Comparison of ENCODE assay signal across 16 cellular contexts in genomic region chr3:172044833-172045585, GRCh38. TPM values are rescaled to one million over a fixed set of nuclear protein-coding genes. Genes with fewer than 3 reads are reported as not detected.
DNase-seq lines count a peak whose midpoint lies in the region; ATAC-seq and TF ChIP-seq lines count a peak whose summit lies in the region.
"Had no signal": no experiment of that assay in that cellular context is flagged by ENCODE, and none has a peak within 500 bp of the region (broad histone marks: within the 10 kb centered on the region; RNA-seq: fewer than 3 reads in every experiment).

No MANE protein-coding gene starts in this region.

- no peak for TF ChIP-seq POLR2A in IMR-90 (IDR thresholded peaks at IDR 0.05; ENCODE audit: low read depth, low read length)

- H3K27me3 Mint-ChIP-seq in endodermal cell (ENCODE audit: insufficient read depth) (no peaks in the 10 kb centered on the region), nephron (ENCODE audit: low read depth) (no peaks in the 10 kb centered on the region)
- H3K27me3 Mint-ChIP-seq: B cell; effector memory CD8-positive, alpha-beta T cell had no signal

- POLR2A ChIA-PET in IMR-90 (lab: Charles Lee; ENCODE audit: unreplicated experiment) = no interaction called here

- H3K79me1 ChIP-seq in IMR-90 (ENCODE audit: low read depth in 1 of 2, low read length in 2 of 2) = peaks cover 5 to 44% of the 10 kb centered on the region in 2 experiments; a peak in 3 of 4 replicates

- H3K9me3 ChIP-seq in IMR-90 (ENCODE audit: control insufficient read depth, insufficient read depth, low read length) (no peaks in the 10 kb centered on the region), endodermal cell (ENCODE audit: control insufficient read depth, low read length) (no peaks in the 10 kb centered on the region)

- H4K8ac ChIP-seq in IMR-90 (ENCODE audit: low read depth in 2 of 2, low read length in 2 of 2) = no peak overlapping the region

- no TSS peak for BruUV-seq in IMR-90 (replicated peaks; lab: Mats Ljungman, UMichigan)

- H2BK15ac ChIP-seq in IMR-90 (ENCODE audit: low read depth, low read length) = no peak overlapping the region

- peaks cover 49% of the 10 kb centered on the region for H3K4me1 ChIP-seq in ACC112 (ENCODE audit: control insufficient read depth, insufficient read depth, low read length, unreplicated experiment)
- H3K4me1 ChIP-seq in IMR-90 (ENCODE audit: control insufficient read depth, insufficient read depth, low read length) = peaks cover 8% of the 10 kb centered on the region
- peaks cover 21% of the 10 kb centered on the region for H3K4me1 ChIP-seq in endodermal cell (ENCODE audit: control insufficient read depth, insufficient read depth, low read length)
- H3K4me1 ChIP-seq: parathyroid adenoma had no signal

- no peak overlapping the region for H2BK5ac ChIP-seq in IMR-90 (ENCODE audit: low read depth, low read length, poor library complexity, severe bottlenecking)

- H3K9me1 ChIP-seq in IMR-90 (ENCODE audit: insufficient read depth, low read length) = peaks cover 9% of the 10 kb centered on the region

- no peak for DNase-seq in IMR-90
- DNase-seq in endodermal cell = no peak
- DNase-seq in GM19238 (ENCODE audit: insufficient read length, low spot score) = no peak
- DNase-seq in cerebellum (ENCODE audit: low spot score) = no peak
- no peak for DNase-seq in NCI-H82 (lab: John Stamatoyannopoulos, UW)
- DNase-seq: activated CD4-positive, CD25-positive, alpha-beta regulatory T cell; effector memory CD8-positive, alpha-beta T cell; hippocampal formation; NCI-H2081; stimulated activated CD4-positive, alpha-beta T cell treated with anti-CD3 and anti-CD28 coated beads, Interleukin-2, amount 100 ng/mL, for 24 hours had no signal

- H3K79me2 ChIP-seq in ACC112 (ENCODE audit: control insufficient read depth, insufficient read depth, low read length, unreplicated experiment) = peaks cover 99% of the 10 kb centered on the region

- H3K4me3 ChIP-seq in ACC112 (ENCODE audit: low read depth, low read length) = peak overlapping the region; percentile 96
- no peak overlapping the region for H3K4me3 ChIP-seq in IMR-90 (ENCODE audit: insufficient read depth, low read depth, low read length)
- peak overlapping the region; percentile 61 for H3K4me3 ChIP-seq in endodermal cell (ENCODE audit: low read length)
- H3K4me3 ChIP-seq: lung had no signal

- no peak for ATAC-seq in IMR-90 (ENCODE audit: low read depth)
- ATAC-seq in GM18517 (IDR thresholded peaks at IDR 0.05; ENCODE audit: unreplicated experiment) = no peak

- peaks cover 73% of the 10 kb centered on the region for H4K20me1 ChIP-seq in IMR-90 (ENCODE audit: insufficient read depth, low read length)

- H3K36me3 Mint-ChIP-seq in endodermal cell (ENCODE audit: low read depth) (peaks cover 20% of the 10 kb centered on the region), nephron (ENCODE audit: low read depth) (peaks cover 31% of the 10 kb centered on the region)

- dilution Hi-C loops in IMR-90 (cut with HindIII; ENCODE audit: low sequenced_read_pairs, unreplicated experiment) = no loop called here

- CTCF ChIA-PET in IMR-90 (lab: Yijun Ruan, JAX) = no interaction called here

- H3K56ac ChIP-seq in IMR-90 (ENCODE audit: extremely low read depth, insufficient read depth, low read length) = no peak overlapping the region

- no peak overlapping the region for H3K18ac ChIP-seq in IMR-90 (ENCODE audit: low read depth, low read length)

- H2BK120ac ChIP-seq in IMR-90 (ENCODE audit: low read depth, low read length) = no peak overlapping the region

- no peaks in the 10 kb centered on the region for H3K9me3 Mint-ChIP-seq in endodermal cell
- no peaks in the 10 kb centered on the region for H3K9me3 Mint-ChIP-seq in nephron
- H3K9me3 Mint-ChIP-seq: effector memory CD8-positive, alpha-beta T cell had no signal

- H3K4ac ChIP-seq in IMR-90 (ENCODE audit: low read depth, low read length) = no peak overlapping the region

- H3K4me1 Mint-ChIP-seq in endodermal cell (peaks cover 50% of the 10 kb centered on the region), nephron (peaks cover 47% of the 10 kb centered on the region)

- H2BK20ac ChIP-seq in IMR-90 (ENCODE audit: low read depth, low read length) = no peak overlapping the region

- H2AK5ac ChIP-seq in IMR-90 (ENCODE audit: low read depth, low read length) = 0 out of 2 replicates have a peak overlapping the region, but pooled peaks have one; percentile 20

- H3K4me3 Mint-ChIP-seq in endodermal cell (no peak overlapping the region), nephron (peak overlapping the region in 2 of 3 experiments; percentile 13 to 60)
- H3K4me3 Mint-ChIP-seq: B cell; effector memory CD8-positive, alpha-beta T cell had no signal

- peak overlapping the region; percentile 62 for H3K4me2 ChIP-seq in IMR-90 (ENCODE audit: low read depth, low read length)

- no peak overlapping the region for H2AFZ ChIP-seq in ACC112 (ENCODE audit: low read length, unreplicated experiment)
- H2AFZ ChIP-seq in IMR-90 (replicated peaks; ENCODE audit: low read length, poor library complexity) = no peak overlapping the region
- H2AFZ ChIP-seq: parathyroid adenoma had no signal

- H3K14ac ChIP-seq in IMR-90 (replicated peaks; ENCODE audit: low read depth, low read length) = no peak overlapping the region

- no CpG with 5 or more reads among the region's 4 CpGs for WGBS in IMR-90 (ENCODE audit: extremely low coverage in 2 of 2, insufficient read length in 1 of 2), 2 experiments
- 81 to 87% methylated on average over 2 to 4 of the region's 4 CpGs for WGBS in endodermal cell (ENCODE audit: insufficient coverage in 1 of 2, insufficient read length in 1 of 2), 2 experiments

- H4K5ac ChIP-seq in IMR-90 (ENCODE audit: low read depth, low read length) = no peak overlapping the region

- peaks cover 40% of the 10 kb centered on the region for H3K36me3 ChIP-seq in ACC112 (ENCODE audit: insufficient read depth, low read length)
- peaks cover 5% of the 10 kb centered on the region; the same call in 1 of the 2 replicates for H3K36me3 ChIP-seq in IMR-90 (ENCODE audit: control insufficient read depth, insufficient read depth, low read length)
- peaks cover 48% of the 10 kb centered on the region for H3K36me3 ChIP-seq in endodermal cell (ENCODE audit: control insufficient read depth, insufficient read depth, low read length)

- intact Hi-C loops in IMR-90 (cut with micrococcal nuclease) = loop anchor here (10.0 kb wide), 1 partner anchor 160 kb away; no protein-coding TSS in a partner anchor

- H3K23ac ChIP-seq in IMR-90 (ENCODE audit: low read depth, low read length) = 0 out of 2 replicates have a peak overlapping the region, but pooled peaks have one; percentile 15

- TF ChIP-seq CTCF in IMR-90 (conservative IDR thresholded peaks at IDR 0.05; ENCODE audit: low read depth, low read length) = no peak
- TF ChIP-seq CTCF in endodermal cell (conservative IDR thresholded peaks at IDR 0.05) = no peak
- TF ChIP-seq CTCF in nephron (IDR thresholded peaks at IDR 0.05; ENCODE audit: unreplicated experiment in 3 of 3) = no peak

- H3K27ac Mint-ChIP-seq in endodermal cell = peak overlapping the region; percentile 67
- peak overlapping the region; percentile 32 to 50 (median 40) for H3K27ac Mint-ChIP-seq in nephron
- H3K27ac Mint-ChIP-seq: B cell had no signal

- in situ Hi-C loops in IMR-90 (cut with MboI; ENCODE audit: low sequenced_read_pairs) = no loop called here

- H3K27me3 ChIP-seq in ACC112 (ENCODE audit: insufficient read depth, low read length) = no peaks in the 10 kb centered on the region
- no peaks in the 10 kb centered on the region for H3K27me3 ChIP-seq in IMR-90 (ENCODE audit: control insufficient read depth, insufficient read depth, low read length)
- H3K27me3 ChIP-seq in endodermal cell (ENCODE audit: control insufficient read depth, insufficient read depth, low read length, poor library complexity, severe bottlenecking) = no peaks in the 10 kb centered on the region

- H3K9ac ChIP-seq in IMR-90 (ENCODE audit: low read depth, low read length) (no peak overlapping the region), endodermal cell (ENCODE audit: extremely low read depth, low read length, poor library complexity, severe bottlenecking) (no peak overlapping the region)
- H3K9ac ChIP-seq: parathyroid adenoma had no signal

- no peak overlapping the region for H4K91ac ChIP-seq in IMR-90 (ENCODE audit: insufficient read depth, low read depth, low read length)

- H2AK9ac ChIP-seq in IMR-90 (replicated peaks; ENCODE audit: low read depth, low read length, poor library complexity) = no peak overlapping the region

- H3K27ac ChIP-seq in ACC112 (ENCODE audit: low read depth, low read length) = peak overlapping the region; percentile 51
- no peak overlapping the region for H3K27ac ChIP-seq in IMR-90 (ENCODE audit: insufficient read depth, low read length)
- no peak overlapping the region for H3K27ac ChIP-seq in endodermal cell (ENCODE audit: low read depth, low read length)
- H3K27ac ChIP-seq: parathyroid adenoma had no signal

- TF ChIP-seq RAD21 in IMR-90 (IDR thresholded peaks at IDR 0.05; ENCODE audit: low read length) = no peak

TF ChIP-seq in IMR-90, 13 proteins besides CTCF, POLR2A, EP300 and RAD21:
- TF ChIP-seq CHD1 (IDR thresholded peaks at IDR 0.05; ENCODE audit: low read depth, low read length) (no peak), RCOR1 (IDR thresholded peaks at IDR 0.05; ENCODE audit: insufficient replicate concordance, low read length) (no peak), BHLHE40 (IDR thresholded peaks at IDR 0.05; ENCODE audit: low read depth, low read length) (no peak), CEBPB (IDR thresholded peaks at IDR 0.05; ENCODE audit: low read depth, low read length) (no peak), MAFK (IDR thresholded peaks at IDR 0.05; ENCODE audit: low read depth, low read length) (no peak), USF2 (IDR thresholded peaks at IDR 0.05; ENCODE audit: low read depth, low read length) (no peak), MAZ (IDR thresholded peaks at IDR 0.05; ENCODE audit: borderline replicate concordance, low read depth, low read length) (no peak)

RNA-seq across cellular contexts. Expression of gene FNDC3B, which starts 5.6 kb away (rescaled TPM):
- total RNA-seq in IMR-90 (2012; rRNA removed) (128 and 150 TPM in 2 replicates), endodermal cell (100 to 1,000 TPM in 1 of 2 donors, 10 to 100 TPM in 1; 80.6 to 107 TPM), cerebellum (34.3 TPM)
- polyA plus RNA-seq in IMR-90 (2012; rRNA removed) = 22.0 and 23.9 TPM in 2 replicates
- polyA plus RNA-seq in IMR-90 (2012; cell fraction: cytosol; rRNA removed) = 10.0 and 11.3 TPM in 2 replicates
- polyA plus RNA-seq in IMR-90 (2012; cell fraction: nucleus; rRNA removed; ENCODE audit: low replicate concordance) = 7.1 and 33.5 TPM in 2 replicates
- polyA plus RNA-seq in endodermal cell (2013, experiment 1 of 2) = 31.9 TPM
- 32.7 TPM for polyA plus RNA-seq in endodermal cell (2013, experiment 2 of 2)
